ENCODE assay signal across 23 cellular contexts in the genomic region with DNA sequence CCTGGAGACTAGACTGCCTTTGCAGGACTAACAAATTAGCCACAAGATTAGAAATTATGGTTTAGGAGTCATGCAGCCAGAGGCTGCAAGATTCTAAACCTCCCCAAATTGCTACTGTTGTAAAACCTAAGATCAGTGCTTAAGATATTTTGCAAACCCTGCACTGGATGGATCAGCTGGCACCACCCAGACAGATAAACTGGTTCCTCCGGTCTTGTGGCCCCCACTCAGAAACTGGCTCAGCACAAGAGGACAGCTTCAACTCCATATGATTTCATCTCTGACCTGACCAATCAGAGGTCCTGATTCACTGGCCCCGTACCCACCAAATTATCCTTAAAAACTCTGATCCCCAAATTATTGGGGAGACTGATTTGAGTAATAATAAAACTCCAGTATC.
"Had no signal": no experiment of that assay in that cellular context is flagged by ENCODE, and none has a peak within 500 bp of the region (broad histone marks: within the 10 kb centered on the region; RNA-seq: fewer than 3 reads in every experiment).

No MANE protein-coding gene starts in this region.

- H3K9me3 ChIP-seq: colonic mucosa, gastrocnemius medialis, lower lobe of right lung had no signal

- H3K36me3 ChIP-seq: colonic mucosa, esophagus squamous epithelium, gastrocnemius medialis, heart right ventricle, left lung, lower lobe of right lung had no signal

- H3K27me3 Mint-ChIP-seq: dendritic cell treated with granulocyte-macrophage colony-stimulating factor and Interleukin-4, amounts not matched to agents 40 ng/mL and 50 ng/mL, for 4 days; naive thymus-derived CD8-positive, alpha-beta T cell had no signal

- H3K4me3 ChIP-seq: colonic mucosa, esophagus squamous epithelium, gastrocnemius medialis, heart right ventricle, left lung, lower lobe of right lung had no signal

- H3K4me1 Mint-ChIP-seq: naive B cell; naive thymus-derived CD8-positive, alpha-beta T cell had no signal

- H3K9me3 Mint-ChIP-seq: dendritic cell treated with granulocyte-macrophage colony-stimulating factor and Interleukin-4, amounts not matched to agents 40 ng/mL and 50 ng/mL, for 4 days; effector memory CD8-positive, alpha-beta T cell had no signal

- H3K4me3 Mint-ChIP-seq: dendritic cell treated with granulocyte-macrophage colony-stimulating factor and Interleukin-4, amounts not matched to agents 40 ng/mL and 50 ng/mL, for 4 days; effector memory CD8-positive, alpha-beta T cell; naive B cell; naive thymus-derived CD8-positive, alpha-beta T cell had no signal

- H3K27ac Mint-ChIP-seq: dendritic cell treated with granulocyte-macrophage colony-stimulating factor and Interleukin-4, amounts not matched to agents 40 ng/mL and 50 ng/mL, for 4 days; effector memory CD8-positive, alpha-beta T cell; naive thymus-derived CD8-positive, alpha-beta T cell had no signal

- H3K27me3 ChIP-seq: colonic mucosa, esophagus squamous epithelium, gastrocnemius medialis, heart right ventricle, left lung had no signal

- H3K36me3 Mint-ChIP-seq: naive B cell; naive thymus-derived CD8-positive, alpha-beta T cell had no signal

- DNase-seq: colonic mucosa; cortex of kidney; effector CD8-positive, alpha-beta T cell; effector memory CD8-positive, alpha-beta T cell; erythroblast; esophagus squamous epithelium; foreskin fibroblast; foreskin melanocyte; gastrocnemius medialis; glutamatergic neuron; head of caudate nucleus; heart right ventricle; hippocampal formation; left cardiac atrium; left lung; left ventricle myocardium superior; lower lobe of right lung; mesenchymal stem cell; midbrain; naive B cell; naive thymus-derived CD8-positive, alpha-beta T cell had no signal

- H3K27ac ChIP-seq: colonic mucosa, epithelial cell of prostate, esophagus squamous epithelium, gastrocnemius medialis, heart right ventricle, left lung, lower lobe of right lung had no signal

- H3K4me1 ChIP-seq: colonic mucosa, esophagus squamous epithelium, gastrocnemius medialis, left lung, lower lobe of right lung had no signal
